ENCODE assay signal across 1 cellular context in genomic region chr9:17082343-17082742, GRCh38.
TF ChIP-seq lines count a peak whose summit lies in the region.

No MANE protein-coding gene starts in this region.

TF ChIP-seq in GM23338, 12 proteins besides CTCF, POLR2A, EP300 and RAD21 (continued from another document):
- TF ChIP-seq ZNF462 (CRISPR knock-in tag; IDR thresholded peaks at IDR 0.05): peak; percentile 37; the same call in 1 of the 2 replicates
